Comparison of ENCODE assay signal across 20 cellular contexts in genomic region chr6:27896398-27896796, GRCh38. TPM values are rescaled to one million over a fixed set of nuclear protein-coding genes. Genes with fewer than 3 reads are reported as not detected.
DNase-seq lines count a peak whose midpoint lies in the region; ATAC-seq and TF ChIP-seq lines count a peak whose summit lies in the region.
"Had no signal": no experiment of that assay in that cellular context is flagged by ENCODE, and none has a peak within 500 bp of the region (broad histone marks: within the 10 kb centered on the region; RNA-seq: fewer than 3 reads in every experiment).

No MANE protein-coding gene starts in this region.

- H3K4me1 Mint-ChIP-seq in CD4-positive, alpha-beta T cell (ENCODE audit: low read depth), result peaks cover 19% of the 10 kb centered on the region
- peaks cover 23 to 25% of the 10 kb centered on the region in 2 experiments for H3K4me1 Mint-ChIP-seq in H9

- H2BK5ac ChIP-seq in H9 (ENCODE audit: insufficient read length, low read length), result no peak overlapping the region

- H3K14ac ChIP-seq in H9 (ENCODE audit: insufficient read depth, low read length), result no peak overlapping the region

- no peak overlapping the region for H2AK5ac ChIP-seq in H9 (ENCODE audit: insufficient read length, low read length)

- H4K8ac ChIP-seq in H9 (replicated peaks; ENCODE audit: insufficient read length, low read depth, low read length), result no peak overlapping the region

- no peak overlapping the region for H3K56ac ChIP-seq in H9 (ENCODE audit: insufficient read length, low read depth, low read length)

- H2BK12ac ChIP-seq in H9 (ENCODE audit: insufficient read length, low read depth, low read length), result no peak overlapping the region

- CTCF ChIA-PET in CD4-positive, alpha-beta T cell (lab: Charles Lee), result interaction anchor here (0.9 to 6.4 kb wide), 21 partner anchors 24 to 769 kb away, joined by 3 to 60 read pairs (median 8); partner anchors contain the start of gene POM121L2
- CTCF ChIA-PET in RWPE1 (lab: Yijun Ruan, JAX), result interaction anchor here (0.6 to 1.2 kb wide), 6 partner anchors 31 to 1324 kb away, joined by 3 to 8 read pairs (median 3); no protein-coding TSS in a partner anchor

- no peak overlapping the region for H4K91ac ChIP-seq in H9 (ENCODE audit: insufficient read length, low read depth, low read length)

- H3K9ac ChIP-seq in H9 (ENCODE audit: extremely low read depth, insufficient read length, low read length) (no peak overlapping the region), iPS-20b (ENCODE audit: low read depth, low read length) (peak overlapping the region; percentile 99; the same call in 1 of the 2 replicates)

- no peaks in the 10 kb centered on the region for H3K79me1 ChIP-seq in H9 (ENCODE audit: insufficient read depth, low read depth, low read length, poor library complexity, severe bottlenecking)

- H3K4me3 Mint-ChIP-seq in CD4-positive, alpha-beta T cell, result peak overlapping the region; percentile 55
- no peak overlapping the region; a peak in 1 of 5 replicates for H3K4me3 Mint-ChIP-seq in H9
- H3K4me3 Mint-ChIP-seq: activated CD8-positive, alpha-beta T cell treated with anti-CD3 and anti-CD28 coated beads, Interleukin-2, amount 10 ng/mL, durations not matched to agents 7 days and 5 days; activated T-helper 17 cell treated with anti-CD3 and anti-CD28 coated beads, Interleukin-2, amount 50 U/mL, for 72 hours; memory B cell had no signal

- intact Hi-C loops in CD4-positive, alpha-beta T cell (cut with DNase I, micrococcal nuclease), result loop anchor here (2.0 to 10.0 kb wide), 5 partner anchors 378 to 1872 kb away; a partner anchor contains a TSS

- no CpG with 5 or more reads among the region's 4 CpGs for WGBS in H9 (ENCODE audit: extremely low coverage, insufficient read length, low lambda C conversion rate)

- no peak for ATAC-seq in CD4-positive, alpha-beta T cell (ENCODE audit: poor library complexity)
- ATAC-seq in GM21619 (IDR thresholded peaks at IDR 0.05; ENCODE audit: unreplicated experiment), result no peak
- no peak for ATAC-seq in HG03039 (IDR thresholded peaks at IDR 0.05; ENCODE audit: unreplicated experiment)
- ATAC-seq: activated CD8-positive, alpha-beta T cell treated with anti-CD3 and anti-CD28 coated beads, Interleukin-2, amount 10 ng/mL, durations not matched to agents 7 days and 5 days; activated T-helper 17 cell treated with anti-CD3 and anti-CD28 coated beads, Interleukin-2, amount 50 U/mL, for 72 hours; right cardiac atrium had no signal

- no peak overlapping the region for H3K4ac ChIP-seq in H9 (ENCODE audit: low read depth, low read length)

- H3K4me2 ChIP-seq in H9 (ENCODE audit: insufficient read depth, insufficient read length, low read length), result peak overlapping the region; percentile 92

- no peaks in the 10 kb centered on the region; the same call in 1 of the 2 replicates for H3K4me1 ChIP-seq in H9 (ENCODE audit: insufficient read depth, low read length)
- H3K4me1 ChIP-seq in iPS-20b (ENCODE audit: insufficient read depth, low read length), result no peaks in the 10 kb centered on the region; the same call in 1 of the 2 replicates

- H4K20me1 ChIP-seq in H9 (ENCODE audit: control insufficient read depth, insufficient read depth, insufficient read length), result no peaks in the 10 kb centered on the region

- no peak overlapping the region for H3K18ac ChIP-seq in H9 (ENCODE audit: insufficient read length, low read depth, low read length)

- POLR2A ChIA-PET in CD4-positive, alpha-beta T cell (lab: Charles Lee), result interaction anchor here (0.7 to 10.4 kb wide), 12 partner anchors 27 to 764 kb away, joined by 5 to 1297 read pairs (median 80); a partner anchor contains a TSS
- POLR2A ChIA-PET in RWPE1 (lab: Yijun Ruan, JAX; ENCODE audit: low non-redundant PET), result interaction anchor here (0.6 kb wide), 2 partner anchors 65 to 89 kb away, joined by 3 to 4 read pairs; a partner anchor contains a TSS

- no peak overlapping the region for H2BK15ac ChIP-seq in H9 (ENCODE audit: low read depth, low read length)

- H3K36me3 Mint-ChIP-seq in CD4-positive, alpha-beta T cell (ENCODE audit: low read depth), result peaks cover 16% of the 10 kb centered on the region
- peaks cover 0 to 4% (median 3%) of the 10 kb centered on the region in 3 experiments; a peak in 3 of 7 replicates for H3K36me3 Mint-ChIP-seq in H9 (ENCODE audit: insufficient read depth in 1 of 3, low read depth in 3 of 3)
- H3K36me3 Mint-ChIP-seq: memory B cell had no signal

- H2AFZ ChIP-seq in H9 (ENCODE audit: low read length), result no peak overlapping the region

- H2BK20ac ChIP-seq in H9 (ENCODE audit: low read depth, low read length, poor library complexity, severe bottlenecking), result no peak overlapping the region

- no peaks in the 10 kb centered on the region for H3K9me3 ChIP-seq in CD4-positive, alpha-beta T cell (ENCODE audit: control insufficient read depth, low read length)
- no peaks in the 10 kb centered on the region for H3K9me3 ChIP-seq in H9 (ENCODE audit: control insufficient read depth, low read depth, low read length)
- H3K9me3 ChIP-seq in iPS-20b (ENCODE audit: insufficient read depth, low read depth, low read length), result no peaks in the 10 kb centered on the region
- H3K9me3 ChIP-seq: tibial artery had no signal

- H3K27ac ChIP-seq in CD4-positive, alpha-beta T cell (ENCODE audit: low read depth, low read length), result no peak overlapping the region
- H3K27ac ChIP-seq in H9 (ENCODE audit: insufficient read length, low read depth, low read length) (no peak overlapping the region), RWPE1 (peak overlapping the region; percentile 98), iPS-20b (ENCODE audit: low read length) (no peak overlapping the region)

- H3T11ph ChIP-seq in H9 (ENCODE audit: low read length), result no peak overlapping the region

- no peak overlapping the region for H2BK120ac ChIP-seq in H9 (ENCODE audit: low read depth, low read length, poor library complexity, severe bottlenecking)

- peaks cover 2% of the 10 kb centered on the region for H3K9me3 Mint-ChIP-seq in CD4-positive, alpha-beta T cell
- peaks cover 0 to 3% of the 10 kb centered on the region in 2 experiments; a peak in 1 of 5 replicates for H3K9me3 Mint-ChIP-seq in H9
- H3K9me3 Mint-ChIP-seq: activated T-helper 17 cell treated with anti-CD3 and anti-CD28 coated beads, Interleukin-2, amount 50 U/mL, for 72 hours had no signal

- no peaks in the 10 kb centered on the region for H3K36me3 ChIP-seq in iPS-20b (ENCODE audit: insufficient read depth, low read depth, low read length)
- H3K36me3 ChIP-seq: tibial artery had no signal

- H3K23ac ChIP-seq in H9 (ENCODE audit: insufficient read length, low read depth, low read length), result no peak overlapping the region

- no peaks in the 10 kb centered on the region for H3K27me3 ChIP-seq in CD4-positive, alpha-beta T cell (ENCODE audit: control insufficient read depth, insufficient read depth, low read length)
- no peaks in the 10 kb centered on the region for H3K27me3 ChIP-seq in H9 (ENCODE audit: insufficient read depth, low read length)
- H3K27me3 ChIP-seq in iPS-20b (ENCODE audit: insufficient read depth, low read length), result no peaks in the 10 kb centered on the region

- DNase-seq in CD4-positive, alpha-beta T cell, result no peak
- DNase-seq in H9 (no peak), RWPE1 (ENCODE audit: low spot score) (no peak)
- no peak for DNase-seq in activated CD4-positive, alpha-beta T cell treated with anti-CD3 and anti-CD28 coated beads for 48 hours
- no peak for DNase-seq in stimulated activated CD4-positive, alpha-beta T cell treated with anti-CD3 and anti-CD28 coated beads, Interleukin-2, amount 100 ng/mL, for 48 hours
- DNase-seq: activated CD8-positive, alpha-beta T cell treated with anti-CD3 and anti-CD28 coated beads, Interleukin-2, amount 10 ng/mL, durations not matched to agents 7 days and 5 days; CD4-positive, alpha-beta memory T cell; glutamatergic neuron; H7; kidney; NCI-H1105 treated with DMSO at 0.1 percent for 48 hours; NCI-H345; right cardiac atrium; stimulated activated CD8-positive, alpha-beta memory T cell treated with anti-CD3 and anti-CD28 coated beads, Interleukin-4, amount 100 ng/mL, for 48 hours; tibial artery had no signal

- H3K4me3 ChIP-seq in iPS-20b (ENCODE audit: low read length), result peak overlapping the region; percentile 88; the same call in 1 of the 2 replicates
- H3K4me3 ChIP-seq: tibial artery had no signal

- TF ChIP-seq CTCF in CD4-positive, alpha-beta T cell (IDR thresholded peaks at IDR 0.05), result no peak
- TF ChIP-seq CTCF in H9 (conservative IDR thresholded peaks at IDR 0.05) (no peak), RWPE1 (conservative IDR thresholded peaks at IDR 0.05; ENCODE audit: low read depth) (no peak)

- no peaks in the 10 kb centered on the region for H3K79me2 ChIP-seq in H9 (ENCODE audit: insufficient read depth, low read length)

- no peak overlapping the region for H3K27ac Mint-ChIP-seq in CD4-positive, alpha-beta T cell
- 0 out of 7 replicates have a peak overlapping the region, but pooled peaks of 1 of the 3 experiments have one; percentile 78 for H3K27ac Mint-ChIP-seq in H9
- H3K27ac Mint-ChIP-seq: activated CD8-positive, alpha-beta T cell treated with anti-CD3 and anti-CD28 coated beads, Interleukin-2, amount 10 ng/mL, durations not matched to agents 7 days and 5 days; activated T-helper 17 cell treated with anti-CD3 and anti-CD28 coated beads, Interleukin-2, amount 50 U/mL, for 72 hours; memory B cell had no signal

- no peaks in the 10 kb centered on the region for H3K27me3 Mint-ChIP-seq in CD4-positive, alpha-beta T cell
- peaks cover 9% of the 10 kb centered on the region; the same call in 1 of the 2 replicates for H3K27me3 Mint-ChIP-seq in H9 (ENCODE audit: low read depth)
- H3K27me3 Mint-ChIP-seq: activated T-helper 17 cell treated with anti-CD3 and anti-CD28 coated beads, Interleukin-2, amount 50 U/mL, for 72 hours; CD4-positive, alpha-beta memory T cell; memory B cell had no signal

- no peak overlapping the region for H4K5ac ChIP-seq in H9 (ENCODE audit: insufficient read length, low read depth, low read length)

- H3K23me2 ChIP-seq in H9 (ENCODE audit: insufficient read length, low read depth, low read length, poor library complexity, severe bottlenecking), result peaks cover 9% of the 10 kb centered on the region

RNA-seq across cellular contexts. Expression of gene OR2B2, which starts 15.8 kb away (rescaled TPM):
- total RNA-seq in CD4-positive, alpha-beta T cell, result not detected
- total RNA-seq in H9 (2021), result not detected in 2 replicates
- total RNA-seq: activated CD8-positive, alpha-beta T cell treated with anti-CD3 and anti-CD28 coated beads, Interleukin-2, amount 10 ng/mL, durations not matched to agents 7 days and 5 days; activated T-helper 17 cell treated with anti-CD3 and anti-CD28 coated beads, Interleukin-2, amount 50 U/mL, for 72 hours; CD4-positive, alpha-beta memory T cell; H7; kidney; right cardiac atrium had no signal
